ENCODE assay signal across 8 cellular contexts in genomic region chr14:90396342-90397339, GRCh38. TPM values are rescaled to one million over a fixed set of nuclear protein-coding genes. Genes with fewer than 3 reads are reported as not detected.
A peak's percentile ranks its signal among the peaks of the same experiment; 100 is the strongest.
DNase-seq lines count a peak whose midpoint lies in the region; ATAC-seq and TF ChIP-seq lines count a peak whose summit lies in the region.

TSS of gene CALM1 (plus strand) at chr14:90397029. CDS start at chr14:90397231, 202 bp downstream.

- H3K36me3 ChIP-seq in endodermal cell (ENCODE audit: control insufficient read depth, insufficient read depth, low read length) = peaks cover 20% of the 10 kb centered on the region

- H3K4me3 ChIP-seq in HL-60 (replicated peaks; ENCODE audit: insufficient read depth, low read length) (peak within 1 kb of the TSS; percentile 73), endodermal cell (ENCODE audit: low read length) (peak within 1 kb of the TSS; percentile 94)

- peaks cover 3% of the 10 kb centered on the region for H3K4me1 ChIP-seq in endodermal cell (ENCODE audit: control insufficient read depth, insufficient read depth, low read length)

- peaks cover 8% of the 10 kb centered on the region for H3K4me1 Mint-ChIP-seq in endodermal cell
- H3K4me1 Mint-ChIP-seq in mesothelial cell of epicardium = peaks cover 21% of the 10 kb centered on the region

- H3K27ac Mint-ChIP-seq in endodermal cell = peak within 1 kb of the TSS; percentile 90
- H3K27ac Mint-ChIP-seq in mesothelial cell of epicardium = peak within 1 kb of the TSS; percentile 91

- no peaks in the 10 kb centered on the region for H3K9me3 ChIP-seq in endodermal cell (ENCODE audit: control insufficient read depth, low read length)

- no peak for TF ChIP-seq CTCF in HL-60 (IDR thresholded peaks at IDR 0.05; ENCODE audit: insufficient read depth, low read length)
- TF ChIP-seq CTCF in endodermal cell (conservative IDR thresholded peaks at IDR 0.05) = peak; percentile 16
- TF ChIP-seq CTCF in mesothelial cell of epicardium (IDR thresholded peaks at IDR 0.05; ENCODE audit: unreplicated experiment) = no peak

- H3K4me3 Mint-ChIP-seq in endodermal cell = peak within 1 kb of the TSS; percentile 94
- peak within 1 kb of the TSS; percentile 88 for H3K4me3 Mint-ChIP-seq in mesothelial cell of epicardium

- H3K27me3 ChIP-seq in HL-60 (ENCODE audit: insufficient read depth, poor library complexity, severe bottlenecking) (no peaks in the 10 kb centered on the region), endodermal cell (ENCODE audit: control insufficient read depth, insufficient read depth, low read length, poor library complexity, severe bottlenecking) (no peaks in the 10 kb centered on the region)

- DNase-seq in CMK (ENCODE audit: low read depth) = peak; percentile 86
- DNase-seq in HL-60 (ENCODE audit: low read depth in 1 of 2, low spot score in 1 of 2) = peak; percentile 91 to 92
- DNase-seq in NOMO-1 treated with DMSO at 0.1 percent for 48 hours (lab: John Stamatoyannopoulos, UW; ENCODE audit: unreplicated experiment) = peak; percentile 71
- DNase-seq in activated CD8-positive, alpha-beta memory T cell treated with anti-CD3 and anti-CD28 coated beads, Interleukin-2, amount 50 U/mL, for 1 hour (ENCODE audit: extremely low read depth) = peak; percentile 85
- DNase-seq in endodermal cell = peak; percentile 97
- peak; percentile 93 to 97 for DNase-seq in mesothelial cell of epicardium (ENCODE audit: low spot score in 2 of 2, unreplicated experiment in 2 of 2)
- DNase-seq in stimulated activated CD8-positive, alpha-beta memory T cell treated with anti-CD3 and anti-CD28 coated beads, Interleukin-15, amount 100 ng/mL, for 4 hours (ENCODE audit: low read depth in 2 of 2) = peak; percentile 86 to 94

- peak; percentile 55 for ATAC-seq in GM19463 (IDR thresholded peaks at IDR 0.05; ENCODE audit: unreplicated experiment)

- H3K9me3 Mint-ChIP-seq in endodermal cell (peaks cover 4% of the 10 kb centered on the region), mesothelial cell of epicardium (no peaks in the 10 kb centered on the region)

- H3K9ac ChIP-seq in endodermal cell (ENCODE audit: extremely low read depth, low read length, poor library complexity, severe bottlenecking) = peak within 1 kb of the TSS; percentile 90

- H3K36me3 Mint-ChIP-seq in endodermal cell (ENCODE audit: low read depth) = peaks cover 20% of the 10 kb centered on the region
- H3K36me3 Mint-ChIP-seq in mesothelial cell of epicardium = peaks cover 13% of the 10 kb centered on the region

- WGBS in endodermal cell (ENCODE audit: insufficient coverage in 1 of 2, insufficient read length in 1 of 2), 2 experiments = 2 to 8% methylated on average over 29 to 89 of the region's 89 CpGs

- H3K27me3 Mint-ChIP-seq in endodermal cell (ENCODE audit: insufficient read depth) = peaks cover 2% of the 10 kb centered on the region
- no peaks in the 10 kb centered on the region for H3K27me3 Mint-ChIP-seq in mesothelial cell of epicardium (ENCODE audit: low read depth)

- H3K27ac ChIP-seq in HL-60 (replicated peaks) (peak within 1 kb of the TSS; percentile 73), endodermal cell (ENCODE audit: low read depth, low read length) (no peak within 1 kb of the TSS)

RNA-seq across cellular contexts. Expression of gene CALM1, which starts in this region (rescaled TPM):
- total RNA-seq in endodermal cell (100 to 1,000 TPM; 423 to 503 TPM), mesothelial cell of epicardium (130 to 134 TPM (median 132 TPM) in 3 replicates)
- 367 TPM for polyA plus RNA-seq in endodermal cell (2013, experiment 1 of 2)
- 378 TPM for polyA plus RNA-seq in endodermal cell (2013, experiment 2 of 2)
